ENCODE assay signal across 8 cellular contexts in the genomic region with DNA sequence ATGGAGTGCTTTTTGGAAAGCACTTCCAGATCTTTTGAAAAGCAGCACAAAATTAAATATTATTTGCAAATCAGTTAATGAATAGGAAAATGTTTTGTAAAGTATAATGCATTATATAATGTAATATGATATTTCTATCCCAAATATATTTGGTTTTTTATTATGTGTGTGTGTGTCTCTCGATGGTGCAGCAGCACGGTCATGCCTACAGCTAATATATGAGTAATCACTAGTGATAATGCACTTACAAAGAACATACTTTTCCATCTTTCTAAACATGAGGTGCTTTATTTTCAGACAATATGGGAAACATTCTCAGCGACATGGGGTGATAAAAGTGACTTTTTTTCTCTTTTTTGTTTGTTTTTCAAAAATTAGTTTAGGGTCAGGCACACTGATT. TPM values are rescaled to one million over a fixed set of nuclear protein-coding genes. Genes with fewer than 3 reads are reported as not detected.
DNase-seq lines count a peak whose midpoint lies in the region; ATAC-seq, FAIRE-seq and TF ChIP-seq lines count a peak whose summit lies in the region.

No MANE protein-coding gene starts in this region.

- no peaks in the 10 kb centered on the region for H3K9me3 ChIP-seq in heart left ventricle
- no peaks in the 10 kb centered on the region for H3K9me3 ChIP-seq in GM12878 (replicated peaks; ENCODE audit: control insufficient read depth, insufficient read depth, low read length)
- H3K9me3 ChIP-seq in upper lobe of left lung, result no peaks in the 10 kb centered on the region

- H2BK5ac ChIP-seq in mesendoderm (ENCODE audit: low read length), result no peak overlapping the region

- H3K56ac ChIP-seq in mesendoderm (ENCODE audit: low read length), result peak overlapping the region; percentile 31

- no peaks in the 10 kb centered on the region for H3K27me3 ChIP-seq in heart left ventricle
- H3K27me3 ChIP-seq in GM12878 (replicated peaks in 1 of 2; ENCODE audit: control insufficient read depth in 2 of 2, insufficient read depth in 2 of 2, low read length in 1 of 2), result no peaks in the 10 kb centered on the region
- H3K27me3 ChIP-seq in mesendoderm (ENCODE audit: insufficient read depth, low read length, poor library complexity), result no peaks in the 10 kb centered on the region
- no peaks in the 10 kb centered on the region for H3K27me3 ChIP-seq in upper lobe of left lung

- 76 to 87% (median 83%) methylated on average over 3 of the region's 3 CpGs for WGBS in heart left ventricle, 4 donors
- WGBS in GM12878 (ENCODE audit: insufficient coverage, insufficient replicate concordance, low lambda C conversion rate, missing lambda C conversion rate), result 78% methylated on average over 3 of the region's 3 CpGs
- no CpG with 5 or more reads among the region's 3 CpGs for WGBS in mesendoderm (ENCODE audit: extremely low coverage, insufficient coverage, low lambda C conversion rate)
- WGBS in upper lobe of left lung, 2 donors, result 80 to 82% methylated on average over 3 of the region's 3 CpGs

- no TSS peak for BruUV-seq in GM12878 (replicated peaks; lab: Mats Ljungman, UMichigan)

- H3K4me3 ChIP-seq in heart left ventricle, result peak overlapping the region in 9 of 12 donors; percentile 62 to 94 (median 84)
- H3K4me3 ChIP-seq in GM12878, result peak overlapping the region; percentile 79; the same call in 1 of the 2 replicates
- H3K4me3 ChIP-seq in mesendoderm (ENCODE audit: low read length), result no peak overlapping the region
- H3K4me3 ChIP-seq in upper lobe of left lung, result peak overlapping the region in 3 of 4 donors; percentile 84 to 90 (median 87)

- FAIRE-seq in GM12878 (lab: Jason Lieb, UNC), result no peak

- no peak overlapping the region for H4K5ac ChIP-seq in mesendoderm (ENCODE audit: low read length)

- no peak overlapping the region for H2AK5ac ChIP-seq in mesendoderm (ENCODE audit: low read length)

- no peak overlapping the region for H3K23ac ChIP-seq in mesendoderm (ENCODE audit: low read length)

- H3K18ac ChIP-seq in mesendoderm (ENCODE audit: low read length), result no peak overlapping the region

- no peaks in the 10 kb centered on the region for H3K36me3 ChIP-seq in heart left ventricle
- H3K36me3 ChIP-seq in GM12878 (ENCODE audit: control insufficient read depth in 2 of 2, insufficient read depth in 2 of 2, low read length in 1 of 2), result no peaks in the 10 kb centered on the region
- no peaks in the 10 kb centered on the region for H3K36me3 ChIP-seq in mesendoderm (ENCODE audit: control insufficient read depth, insufficient read depth, low read length)
- H3K36me3 ChIP-seq in upper lobe of left lung, result no peaks in the 10 kb centered on the region

- intact Hi-C loops in heart left ventricle (cut with DNase I) (loop anchor here in 1 of 10 donors (10.0 kb wide), 1 partner anchor 46 kb away; no protein-coding TSS in a partner anchor), Right ventricle myocardium superior (cut with DNase I) (no loop called here), GM12878 (cut with micrococcal nuclease; ENCODE audit: unreplicated experiment) (no loop called here)

- H3K27ac ChIP-seq in heart left ventricle (peak overlapping the region in 9 of 12 donors; percentile 94 to 99 (median 98)), GM12878 (ENCODE audit: control insufficient read depth, insufficient read depth) (no peak overlapping the region), mesendoderm (ENCODE audit: low read depth, low read length) (no peak overlapping the region), upper lobe of left lung (peak overlapping the region in 2 of 4 donors; percentile 99 to 100)

- no peak overlapping the region for H4K8ac ChIP-seq in mesendoderm (ENCODE audit: low read depth, low read length)

- TF ChIP-seq POLR2A in heart left ventricle (IDR thresholded peaks at IDR 0.05) (no peak), GM12878 (IDR thresholded peaks at IDR 0.05; ENCODE audit: low read depth, low read length) (no peak), upper lobe of left lung (IDR thresholded peaks at IDR 0.05) (no peak)

- H2BK15ac ChIP-seq in mesendoderm (replicated peaks; ENCODE audit: low read depth), result no peak overlapping the region

- peaks cover 3% of the 10 kb centered on the region for H3K79me1 ChIP-seq in mesendoderm (ENCODE audit: low read length)

- H3K79me2 ChIP-seq in GM12878 (ENCODE audit: control insufficient read depth, insufficient read depth, low read length) (peaks cover 30% of the 10 kb centered on the region), mesendoderm (ENCODE audit: control insufficient read depth, insufficient read depth, low read length) (peaks cover 1% of the 10 kb centered on the region)

- peaks cover 0 to 38% (median 22%) of the 10 kb centered on the region in 12 donors for H3K4me1 ChIP-seq in heart left ventricle
- peaks cover 4% of the 10 kb centered on the region for H3K4me1 ChIP-seq in GM12878 (ENCODE audit: control insufficient read depth, insufficient read depth, low read length)
- H3K4me1 ChIP-seq in mesendoderm (ENCODE audit: control insufficient read depth, low read depth, low read length), result peaks cover 6% of the 10 kb centered on the region
- H3K4me1 ChIP-seq in upper lobe of left lung, result peaks cover 16 to 34% (median 21%) of the 10 kb centered on the region in 4 donors

- SMC1A ChIA-PET in GM12878 (lab: Charles Lee; ENCODE audit: uncharacterized antibody, unreplicated experiment), result interaction anchor here (0.8 to 7.4 kb wide), 15 partner anchors 8 to 493 kb away, joined by 4 to 76 read pairs (median 5); no protein-coding TSS in a partner anchor

- RAD21 ChIA-PET in GM12878 (lab: Charles Lee; ENCODE audit: unreplicated experiment), result interaction anchor here (0.7 to 2.2 kb wide), 15 partner anchors 13 to 489 kb away, joined by 3 to 9 read pairs (median 4); no protein-coding TSS in a partner anchor

- no peak for ATAC-seq in heart left ventricle
- ATAC-seq in Right ventricle myocardium superior (ENCODE audit: poor library complexity), result no peak
- ATAC-seq in GM12878, result no peak
- ATAC-seq in upper lobe of left lung (ENCODE audit: low FRiP score in 2 of 2), result no peak
- no peak for ATAC-seq in GM21423 (IDR thresholded peaks at IDR 0.05; ENCODE audit: unreplicated experiment)

- DNase-seq in heart left ventricle, result no peak
- no peak for DNase-seq in Right ventricle myocardium superior
- no peak for DNase-seq in GM12878 (ENCODE audit: low read depth, low spot score)
- no peak for DNase-seq in mesendoderm
- DNase-seq in upper lobe of left lung, result no peak
- DNase-seq in stimulated activated CD4-positive, alpha-beta T cell treated with anti-CD3 and anti-CD28 coated beads, Interleukin-4, amount 100 ng/mL, for 1 hour, result no peak
- DNase-seq in NCI-H524 (lab: John Stamatoyannopoulos, UW), result no peak

- no peak overlapping the region; the same call in 1 of the 2 replicates for H3K9ac ChIP-seq in GM12878 (ENCODE audit: control insufficient read depth, insufficient read depth, low read length)
- H3K9ac ChIP-seq in mesendoderm (ENCODE audit: low read length), result no peak overlapping the region

- no peak for TF ChIP-seq RAD21 in GM12878 (IDR thresholded peaks at IDR 0.05; ENCODE audit: insufficient read depth, low read depth, low read length)

- H2AFZ ChIP-seq in GM12878 (ENCODE audit: control insufficient read depth, low read depth, low read length), result no peak overlapping the region

- TF ChIP-seq EP300 in GM12878 (IDR thresholded peaks at IDR 0.05; ENCODE audit: borderline replicate concordance in 1 of 2, control insufficient read depth in 1 of 2, low read depth in 2 of 2, low read length in 2 of 2) (no peak), upper lobe of left lung (IDR thresholded peaks at IDR 0.05) (no peak)

- in situ Hi-C loops in GM12878 (cut with MboI), result no loop called here

- CTCF ChIA-PET in GM12878 (lab: Yijun Ruan, JAX), result interaction anchor here (1.0 to 1.7 kb wide), 4 partner anchors 13 to 492 kb away, joined by 3 to 12 read pairs (median 4); no protein-coding TSS in a partner anchor

- no peaks in the 10 kb centered on the region for H4K20me1 ChIP-seq in GM12878 (ENCODE audit: control insufficient read depth, insufficient read depth)

- H3K4me2 ChIP-seq in GM12878 (ENCODE audit: control insufficient read depth, insufficient read depth) (peak overlapping the region; percentile 99), mesendoderm (ENCODE audit: low read length) (no peak overlapping the region)

- H2BK120ac ChIP-seq in mesendoderm (ENCODE audit: low read depth, low read length), result no peak overlapping the region

- no peak overlapping the region for H3K4ac ChIP-seq in mesendoderm (ENCODE audit: low read depth, low read length)

- no peak for TF ChIP-seq CTCF in heart left ventricle (IDR thresholded peaks at IDR 0.05)
- no peak for TF ChIP-seq CTCF in GM12878 (IDR thresholded peaks at IDR 0.05 in 2 of 3, conservative IDR thresholded peaks at IDR 0.05 in 1 of 3; ENCODE audit: control insufficient read depth in 2 of 3, extremely low read depth in 1 of 3, insufficient read depth in 1 of 3, low read depth in 3 of 3, low read length in 3 of 3)
- no peak for TF ChIP-seq CTCF in upper lobe of left lung (IDR thresholded peaks at IDR 0.05)

- POLR2A ChIA-PET in GM12878 (lab: Charles Lee), result interaction anchor here (0.5 to 1.6 kb wide), 11 partner anchors 8 to 536 kb away, joined by 3 to 11 read pairs (median 3); no protein-coding TSS in a partner anchor

RNA-seq across cellular contexts. Expression of gene EEA1, which starts 1.3 kb away (rescaled TPM):
- total RNA-seq in heart left ventricle (10 to 100 TPM; 14.5 to 45.5 (median 29.9) TPM), Right ventricle myocardium superior (22.1 TPM), GM12878 (2014; rRNA removed) (9.3 and 10.8 TPM in 2 replicates), GM12878 (2014; rRNA removed; fragmentation: Illumina TruSeq; extraction: Trizol) (17.3 and 21.7 TPM in 2 replicates), GM12878 (2021) (26.5 and 27.7 TPM in 2 replicates), upper lobe of left lung (10 to 100 TPM; 10.2 to 33.5 (median 22.8) TPM)
- polyA plus RNA-seq in heart left ventricle (1 to 10 TPM; 5.1 to 5.5 TPM), GM12878 (2011; rRNA removed) (9.7 and 16.5 TPM in 2 replicates), GM12878 (2014; fragmentation: Illumina TruSeq; extraction: Trizol) (20.0 and 23.0 TPM in 2 replicates), GM12878 (2014; fragmentation: Nextera tagmentation; extraction: Ambion mirVana) (1 to 10 TPM; 5.5 to 9.5 TPM), GM12878 (2014; rRNA removed) (4.9 and 6.9 TPM in 2 replicates), GM12878 (2016; fragmentation: Nextera tagmentation; extraction: Ambion mirVana) (10 to 100 TPM; 38.4 to 40.3 TPM)
- 24.6 and 34.9 TPM in 2 replicates for total RNA-seq in GM12878 (2013; cell fraction: nucleolus; rRNA removed)
- 2.3 TPM for polyA plus RNA-seq in GM12878 (2011; ENCODE audit: low read depth)
- polyA plus RNA-seq in GM12878 (2011; cell fraction: cytosol; rRNA removed), result 2.1 and 2.2 TPM in 2 replicates
- 6.8 and 9.4 TPM in 2 replicates for polyA plus RNA-seq in GM12878 (2011; cell fraction: nucleus; rRNA removed)
- polyA plus RNA-seq in GM12878 (2012), result 4.1 and 7.0 TPM in 2 replicates
- 5.9 and 11.0 TPM in 2 replicates for polyA minus RNA-seq in GM12878 (2011; rRNA and poly(A)+ RNA removed)
- 11.2 and 17.9 TPM in 2 replicates for polyA minus RNA-seq in GM12878 (2011; cell fraction: cytosol; rRNA and poly(A)+ RNA removed)
- polyA minus RNA-seq in GM12878 (2011; cell fraction: nucleus; rRNA and poly(A)+ RNA removed), result 9.7 and 10.8 TPM in 2 replicates
- polyA plus RNA-seq in mesendoderm (2013, experiment 1 of 2), result 10.4 TPM
- polyA plus RNA-seq in mesendoderm (2013, experiment 2 of 2), result 9.8 TPM

Comparison
In these comparisons a context has a peak if more than half of its experiments do, and no peak if none do; other contexts are left out.
1. H3K27ac ChIP-seq: peak in heart left ventricle (9 of 12); none in GM12878 (single experiment) and mesendoderm (single experiment).